In the genomic region with DNA sequence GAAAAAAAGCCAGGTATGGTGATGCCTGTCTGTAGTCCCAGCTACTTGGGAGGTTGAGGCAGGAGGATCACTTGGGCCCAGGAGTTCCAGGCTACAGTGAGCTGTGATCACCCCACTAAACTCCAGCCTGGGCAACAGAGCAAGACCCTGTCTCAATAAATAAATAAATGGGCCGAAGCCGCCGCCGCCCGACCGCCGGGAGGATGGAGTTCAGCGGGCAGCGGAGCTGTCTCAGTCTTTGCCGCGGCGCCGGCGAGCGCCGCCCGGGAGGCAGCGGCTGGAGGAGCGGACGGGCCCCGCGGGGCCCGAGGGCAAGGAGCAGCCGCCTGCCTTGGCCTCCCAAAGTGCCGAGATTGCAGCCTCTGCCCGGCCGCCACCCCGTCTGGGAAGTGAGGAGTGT, we compare ENCODE assay signal across 5 cellular contexts.
DNase-seq lines count a peak whose midpoint lies in the region; ATAC-seq and TF ChIP-seq lines count a peak whose summit lies in the region.
"Not testable (repeated sequence)": the region's sequence is repeated elsewhere in the genome, so short reads cannot be mapped to it uniquely, and the experiment has no call there.

No MANE protein-coding gene starts in this region.

- peaks cover 45% of the 10 kb centered on the region for H3K4me1 Mint-ChIP-seq in stimulated activated effector memory CD8-positive, alpha-beta T cell treated with anti-CD3 and anti-CD28 coated beads, Interleukin-12 subunit alpha, Interleukin-12 subunit beta, amount 100 ng/mL, for 72 hours

- H2AFZ ChIP-seq in osteoblast (ENCODE audit: low read length) = not testable (repeated sequence)

- H3K4me2 ChIP-seq in osteoblast (ENCODE audit: insufficient read depth, low read length) = not testable (repeated sequence)

- not testable (repeated sequence) for H3K36me3 Mint-ChIP-seq in stimulated activated effector memory CD8-positive, alpha-beta T cell treated with anti-CD3 and anti-CD28 coated beads, Interleukin-12 subunit alpha, Interleukin-12 subunit beta, amount 100 ng/mL, for 72 hours

- POLR2A ChIA-PET in Panc1 (lab: Charles Lee) = not testable (repeated sequence)

- not testable (repeated sequence) for H3K4me3 Mint-ChIP-seq in stimulated activated effector memory CD8-positive, alpha-beta T cell treated with anti-CD3 and anti-CD28 coated beads, Interleukin-12 subunit alpha, Interleukin-12 subunit beta, amount 100 ng/mL, for 72 hours

- not testable (repeated sequence) for BruUV-seq in Panc1 (replicated peaks; lab: Mats Ljungman, UMichigan)

- peaks cover 35% of the 10 kb centered on the region for H3K4me1 ChIP-seq in Panc1 (ENCODE audit: control insufficient read depth, insufficient read depth, low read length)
- peaks cover 52% of the 10 kb centered on the region for H3K4me1 ChIP-seq in RWPE2 (ENCODE audit: insufficient read depth, poor library complexity, severe bottlenecking)
- peaks cover 40% of the 10 kb centered on the region for H3K4me1 ChIP-seq in osteoblast (ENCODE audit: insufficient read depth, low read length)

- not testable (repeated sequence) for ATAC-seq in Panc1; RWPE2 (ENCODE audit: low read depth); stimulated activated effector memory CD8-positive, alpha-beta T cell treated with anti-CD3 and anti-CD28 coated beads, Interleukin-12 subunit alpha, Interleukin-12 subunit beta, amount 100 ng/mL, for 72 hours

- not testable (repeated sequence) for H3K27me3 ChIP-seq in Panc1 (ENCODE audit: control insufficient read depth, insufficient read depth, low read length); RWPE2 (ENCODE audit: insufficient read depth, poor library complexity, severe bottlenecking); osteoblast (ENCODE audit: insufficient read depth, low read length)

- H3K9me3 Mint-ChIP-seq in stimulated activated effector memory CD8-positive, alpha-beta T cell treated with anti-CD3 and anti-CD28 coated beads, Interleukin-12 subunit alpha, Interleukin-12 subunit beta, amount 100 ng/mL, for 72 hours = not testable (repeated sequence)

- peak overlapping the region; percentile 55; the same call in 1 of the 2 replicates for H3K27ac ChIP-seq in 22Rv1
- peak overlapping the region; percentile 94 for H3K27ac ChIP-seq in Panc1 (ENCODE audit: low read length)
- peak overlapping the region; percentile 89 for H3K27ac ChIP-seq in RWPE2 (ENCODE audit: poor library complexity, severe bottlenecking)
- H3K27ac ChIP-seq in osteoblast (ENCODE audit: low read depth, low read length) = peak overlapping the region; percentile 69

- not testable (repeated sequence) for H3K9me3 ChIP-seq in Panc1 (ENCODE audit: control insufficient read depth, insufficient read depth, low read depth, low read length); RWPE2 (ENCODE audit: severe bottlenecking); osteoblast (ENCODE audit: low read depth, low read length)

- in situ Hi-C loops in Panc1 (cut with HindIII; ENCODE audit: low pct_unique_long_range_greater_than_20kb, low sequenced_read_pairs) = loop anchor here (25.0 kb wide), 1 partner anchor 101 kb away; the partner anchor contains the start of gene MRTFA

- H3K27ac Mint-ChIP-seq in stimulated activated effector memory CD8-positive, alpha-beta T cell treated with anti-CD3 and anti-CD28 coated beads, Interleukin-12 subunit alpha, Interleukin-12 subunit beta, amount 100 ng/mL, for 72 hours = peak overlapping the region; percentile 81

- CTCF ChIA-PET in Panc1 (lab: Charles Lee) = not testable (repeated sequence)

- H3K4me3 ChIP-seq in Panc1 (ENCODE audit: low read depth in 2 of 2, low read length in 2 of 2); RWPE2 (ENCODE audit: severe bottlenecking); osteoblast (ENCODE audit: insufficient read depth, low read length): not testable (repeated sequence)

- not testable (repeated sequence) for TF ChIP-seq CTCF in 22Rv1 (IDR thresholded peaks at IDR 0.05); Panc1 (IDR thresholded peaks at IDR 0.05); RWPE2 (IDR thresholded peaks at IDR 0.05; ENCODE audit: poor library complexity, severe bottlenecking); osteoblast (IDR thresholded peaks at IDR 0.05; ENCODE audit: extremely low read depth, low read depth, low read length)

- peaks cover 35% of the 10 kb centered on the region for H3K79me2 ChIP-seq in osteoblast (ENCODE audit: insufficient read depth, low read length)

- intact Hi-C loops in Panc1 (cut with micrococcal nuclease; ENCODE audit: unreplicated experiment) = not testable (repeated sequence)

- H4K20me1 ChIP-seq in osteoblast (ENCODE audit: insufficient read depth, low read length) = not testable (repeated sequence)

- H3K36me3 ChIP-seq in Panc1 (ENCODE audit: control insufficient read depth, insufficient read depth, low read length); RWPE2 (ENCODE audit: low read depth); osteoblast (ENCODE audit: insufficient read depth, low read length): not testable (repeated sequence)

- not testable (repeated sequence) for DNase-seq in Panc1 (ENCODE audit: low read depth, low spot score); RWPE2 (ENCODE audit: low spot score); osteoblast (ENCODE audit: insufficient read length, low spot score, missing footprints); stimulated activated effector memory CD8-positive, alpha-beta T cell treated with anti-CD3 and anti-CD28 coated beads, Interleukin-12 subunit alpha, Interleukin-12 subunit beta, amount 100 ng/mL, for 72 hours (ENCODE audit: low spot score in 2 of 2)
